Comparison of ENCODE assay signal across 20 cellular contexts in the genomic region with DNA sequence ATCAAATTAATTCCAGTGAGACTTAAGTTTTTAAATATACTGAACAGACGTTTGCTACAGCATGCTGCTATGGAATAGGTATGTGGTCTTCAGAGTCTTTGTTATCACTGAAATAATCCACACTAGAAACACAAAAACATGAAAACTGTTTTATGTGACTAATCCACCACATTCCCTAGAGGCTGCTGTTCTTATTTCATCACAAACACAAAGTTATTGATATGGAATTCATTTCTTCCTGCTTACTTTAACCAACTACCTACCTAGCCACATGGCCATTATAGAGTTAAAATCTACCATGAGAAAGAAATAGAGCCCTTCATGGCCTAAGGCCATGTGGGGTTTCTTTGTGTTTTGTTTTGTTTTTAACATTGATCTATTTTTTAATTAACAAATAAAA.
A peak's percentile ranks its signal among the peaks of the same experiment; 100 is the strongest.
DNase-seq lines count a peak whose midpoint lies in the region; ATAC-seq and TF ChIP-seq lines count a peak whose summit lies in the region.
"Had no signal": no experiment of that assay in that cellular context is flagged by ENCODE, and none has a peak within 500 bp of the region (broad histone marks: within the 10 kb centered on the region; RNA-seq: fewer than 3 reads in every experiment).

No MANE protein-coding gene starts in this region.

- peaks cover 18% of the 10 kb centered on the region for H3K9me3 Mint-ChIP-seq in natural killer cell treated with Interleukin-12 subunit alpha and Interleukin-12 subunit beta and Interleukin-15 and Interleukin-18, amount 100 ng/mL, for 72 hours
- H3K9me3 Mint-ChIP-seq in activated CD4-positive, alpha-beta T cell treated with anti-CD3 and anti-CD28 coated beads, Interleukin-2, amount 10 ng/mL, durations not matched to agents 7 days and 5 days: peaks cover 48% of the 10 kb centered on the region

- no peaks in the 10 kb centered on the region for H3K27me3 ChIP-seq in WERI-Rb-1 (ENCODE audit: insufficient read depth, low read depth, severe bottlenecking)
- H3K27me3 ChIP-seq: Peyer's patch, SJSA1 had no signal

- CTCF ChIA-PET in activated CD4-positive, alpha-beta T cell treated with anti-CD3 and anti-CD28 coated beads, Interleukin-2, amount 10 ng/mL, durations not matched to agents 7 days and 5 days (lab: Charles Lee): no interaction called here

- no peaks in the 10 kb centered on the region for H3K27me3 Mint-ChIP-seq in natural killer cell treated with Interleukin-12 subunit alpha and Interleukin-12 subunit beta and Interleukin-15 and Interleukin-18, amount 100 ng/mL, for 72 hours
- no peaks in the 10 kb centered on the region for H3K27me3 Mint-ChIP-seq in activated CD4-positive, alpha-beta T cell treated with anti-CD3 and anti-CD28 coated beads, Interleukin-2, amount 10 ng/mL, durations not matched to agents 7 days and 5 days
- H3K27me3 Mint-ChIP-seq: CD4-positive, alpha-beta T cell; dendritic cell treated with granulocyte-macrophage colony-stimulating factor and Interleukin-4, amounts not matched to agents 40 ng/mL and 50 ng/mL, for 4 days had no signal

- H3K36me3 ChIP-seq in WERI-Rb-1: no peaks in the 10 kb centered on the region
- H3K36me3 ChIP-seq: Peyer's patch, prostate gland, SJSA1 had no signal

- H3K27ac Mint-ChIP-seq in natural killer cell treated with Interleukin-12 subunit alpha and Interleukin-12 subunit beta and Interleukin-15 and Interleukin-18, amount 100 ng/mL, for 72 hours: no peak overlapping the region
- H3K27ac Mint-ChIP-seq in activated CD4-positive, alpha-beta T cell treated with anti-CD3 and anti-CD28 coated beads, Interleukin-2, amount 10 ng/mL, durations not matched to agents 7 days and 5 days: no peak overlapping the region
- H3K27ac Mint-ChIP-seq: CD4-positive, alpha-beta T cell; dendritic cell treated with granulocyte-macrophage colony-stimulating factor and Interleukin-4, amounts not matched to agents 40 ng/mL and 50 ng/mL, for 4 days had no signal

- in situ Hi-C loops in astrocyte of the spinal cord (cut with HindIII; ENCODE audit: low sequenced_read_pairs): no loop called here

- H3K36me3 Mint-ChIP-seq in natural killer cell treated with Interleukin-12 subunit alpha and Interleukin-12 subunit beta and Interleukin-15 and Interleukin-18, amount 100 ng/mL, for 72 hours: peaks cover 57% of the 10 kb centered on the region
- H3K36me3 Mint-ChIP-seq in activated CD4-positive, alpha-beta T cell treated with anti-CD3 and anti-CD28 coated beads, Interleukin-2, amount 10 ng/mL, durations not matched to agents 7 days and 5 days (ENCODE audit: low read depth): peaks cover 24% of the 10 kb centered on the region

- TF ChIP-seq CTCF in astrocyte of the spinal cord (IDR thresholded peaks at IDR 0.05; ENCODE audit: low read depth, low read length) (no peak), WERI-Rb-1 (IDR thresholded peaks at IDR 0.05; ENCODE audit: low read depth, low read length) (no peak)

- DNase-seq in HS-5 (ENCODE audit: low read depth) (peak; percentile 46), astrocyte of the spinal cord (ENCODE audit: low read depth, low spot score) (peak; percentile 39), fibroblast of peridontal ligament (ENCODE audit: extremely low read depth) (peak; percentile 61), skeletal muscle cell (ENCODE audit: low read depth) (peak; percentile 27), WERI-Rb-1 (no peak)
- no peak for DNase-seq in natural killer cell treated with Interleukin-12 subunit alpha and Interleukin-12 subunit beta and Interleukin-15 and Interleukin-18, amount 100 ng/mL, for 72 hours (ENCODE audit: low spot score)
- DNase-seq in activated CD4-positive, alpha-beta T cell treated with anti-CD3 and anti-CD28 coated beads, Interleukin-2, amount 10 ng/mL, durations not matched to agents 7 days and 5 days: no peak
- DNase-seq: activated T-cell treated with anti-CD3 and anti-CD28 coated beads, Interleukin-2, amount 50 U/mL, for 1 hour; CD4-positive, alpha-beta T cell; NCI-H187 treated with DMSO at 0.1 percent for 48 hours; NCI-H524 treated with DMSO at 0.1 percent for 48 hours; stimulated activated CD4-positive, alpha-beta T cell treated with anti-CD3 and anti-CD28 coated beads, Interleukin-1b, Interleukin-23, amount 100 ng/mL, for 48 hours; T-helper 1 cell had no signal

- ATAC-seq in natural killer cell treated with Interleukin-12 subunit alpha and Interleukin-12 subunit beta and Interleukin-15 and Interleukin-18, amount 100 ng/mL, for 72 hours: no peak
- ATAC-seq in GM18909 (IDR thresholded peaks at IDR 0.05; ENCODE audit: poor library complexity, unreplicated experiment): no peak

- peaks cover 38 to 41% of the 10 kb centered on the region in 2 donors for H3K4me1 Mint-ChIP-seq in natural killer cell treated with Interleukin-12 subunit alpha and Interleukin-12 subunit beta and Interleukin-15 and Interleukin-18, amount 100 ng/mL, for 72 hours (ENCODE audit: low read depth in 2 of 2)
- H3K4me1 Mint-ChIP-seq in activated CD4-positive, alpha-beta T cell treated with anti-CD3 and anti-CD28 coated beads, Interleukin-2, amount 10 ng/mL, durations not matched to agents 7 days and 5 days: peaks cover 8% of the 10 kb centered on the region

- H3K4me3 ChIP-seq in astrocyte of the spinal cord (ENCODE audit: low read depth, low read length): no peak overlapping the region
- H3K4me3 ChIP-seq in skeletal muscle cell (ENCODE audit: low read depth, low read length): no peak overlapping the region
- H3K4me3 ChIP-seq in WERI-Rb-1 (ENCODE audit: low read depth, low read length): no peak overlapping the region
- H3K4me3 ChIP-seq: lung, Peyer's patch, prostate gland, SJSA1 had no signal

- POLR2A ChIA-PET in activated CD4-positive, alpha-beta T cell treated with anti-CD3 and anti-CD28 coated beads, Interleukin-2, amount 10 ng/mL, durations not matched to agents 7 days and 5 days (lab: Charles Lee): no interaction called here

- no peak overlapping the region for H3K4me3 Mint-ChIP-seq in natural killer cell treated with Interleukin-12 subunit alpha and Interleukin-12 subunit beta and Interleukin-15 and Interleukin-18, amount 100 ng/mL, for 72 hours
- no peak overlapping the region for H3K4me3 Mint-ChIP-seq in activated CD4-positive, alpha-beta T cell treated with anti-CD3 and anti-CD28 coated beads, Interleukin-2, amount 10 ng/mL, durations not matched to agents 7 days and 5 days
- H3K4me3 Mint-ChIP-seq: CD4-positive, alpha-beta T cell; dendritic cell treated with granulocyte-macrophage colony-stimulating factor and Interleukin-4, amounts not matched to agents 40 ng/mL and 50 ng/mL, for 4 days had no signal

- no peak overlapping the region for H3K27ac ChIP-seq in WERI-Rb-1
- H3K27ac ChIP-seq: KMS-11, Peyer's patch, prostate gland, SJSA1 had no signal

- H3K9me3 ChIP-seq in WERI-Rb-1 (ENCODE audit: severe bottlenecking): no peaks in the 10 kb centered on the region
- H3K9me3 ChIP-seq: Peyer's patch, prostate gland, SJSA1 had no signal

Comparison
In these comparisons a context has a peak if more than half of its experiments do, and no peak if none do; other contexts are left out.
1. DNase-seq: peak in HS-5 (single experiment), astrocyte of the spinal cord (single experiment), fibroblast of peridontal ligament (single experiment) and skeletal muscle cell (single experiment); none in WERI-Rb-1 (single experiment), natural killer cell treated with Interleukin-12 subunit alpha and Interleukin-12 subunit beta and Interleukin-15 and Interleukin-18, amount 100 ng/mL, for 72 hours (single experiment) and activated CD4-positive, alpha-beta T cell treated with anti-CD3 and anti-CD28 coated beads, Interleukin-2, amount 10 ng/mL, durations not matched to agents 7 days and 5 days (single experiment).